ENCODE assay signal across 9 cellular contexts in genomic region chr1:57424231-57425027, GRCh38. TPM values are rescaled to one million over a fixed set of nuclear protein-coding genes. Genes with fewer than 3 reads are reported as not detected.
A peak's percentile ranks its signal among the peaks of the same experiment; 100 is the strongest.
DNase-seq lines count a peak whose midpoint lies in the region; ATAC-seq and TF ChIP-seq lines count a peak whose summit lies in the region.
"Had no signal": no experiment of that assay in that cellular context is flagged by ENCODE, and none has a peak within 500 bp of the region (broad histone marks: within the 10 kb centered on the region; RNA-seq: fewer than 3 reads in every experiment).

No MANE protein-coding gene starts in this region.

- peaks cover 36% of the 10 kb centered on the region for H3K27me3 ChIP-seq in NT2/D1 (ENCODE audit: insufficient read depth, insufficient read length)
- H3K27me3 ChIP-seq in neuronal stem cell (ENCODE audit: control insufficient read depth in 3 of 3, insufficient read depth in 3 of 3, low read depth in 1 of 3, low read length in 3 of 3): peaks cover 0 to 2% (median 0%) of the 10 kb centered on the region in 3 experiments

- TF ChIP-seq CTCF in fibroblast of pulmonary artery (IDR thresholded peaks at IDR 0.05; ENCODE audit: low read length, missing control alignments) (peak; percentile 49), GM10248 (IDR thresholded peaks at IDR 0.05; ENCODE audit: control extremely low read depth, extremely low read depth, low read depth, missing control alignments) (no peak)

- peak overlapping the region; percentile 99 for H3K4me2 ChIP-seq in neuronal stem cell (ENCODE audit: insufficient read depth, low read length, poor library complexity, severe bottlenecking)

- POLR2A ChIA-PET in activated CD4-positive, alpha-beta T cell treated with anti-CD3 and anti-CD28 coated beads for 36 hours (lab: Charles Lee): no interaction called here
- POLR2A ChIA-PET in GM10248 (lab: Yijun Ruan, JAX): no interaction called here

- H2BK5ac ChIP-seq in neuronal stem cell (ENCODE audit: low read length): no peak overlapping the region

- no peak overlapping the region for H2BK15ac ChIP-seq in neuronal stem cell (ENCODE audit: low read length)

- H3K4ac ChIP-seq in neuronal stem cell (ENCODE audit: low read length): no peak overlapping the region

- peak; percentile 15 for DNase-seq in activated CD4-positive, alpha-beta T cell treated with anti-CD3 and anti-CD28 coated beads for 36 hours
- no peak for DNase-seq in activated CD4-positive, alpha-beta T cell treated with anti-CD3 and anti-CD28 coated beads, Interleukin-2, amount 50 U/mL, for 1 hour
- DNase-seq in NT2/D1 (ENCODE audit: low read depth, low spot score): peak; percentile 84
- peak; percentile 19 for DNase-seq in fibroblast of pulmonary artery (ENCODE audit: low read depth)
- peak; percentile 66 for DNase-seq in neuronal stem cell (ENCODE audit: low spot score)
- DNase-seq in GM10248 (ENCODE audit: extremely low spot score): no peak
- DNase-seq in HT-29 (ENCODE audit: low spot score): no peak
- DNase-seq: activated B cell treated with CpG ODN at 0.5 μM for 24 hours had no signal

- no peak overlapping the region for H3K27ac ChIP-seq in neuronal stem cell (replicated peaks; ENCODE audit: low read length)

- H2AFZ ChIP-seq in neuronal stem cell (ENCODE audit: low read length): peak overlapping the region; percentile 90

- no peak overlapping the region for H2BK120ac ChIP-seq in neuronal stem cell (ENCODE audit: low read depth, low read length)

- peak overlapping the region; percentile 15 for H3K4me3 Mint-ChIP-seq in activated CD4-positive, alpha-beta T cell treated with anti-CD3 and anti-CD28 coated beads for 36 hours
- H3K4me3 Mint-ChIP-seq: activated B cell treated with CpG ODN at 0.5 μM for 24 hours had no signal

- no peak overlapping the region for H3K27ac Mint-ChIP-seq in activated CD4-positive, alpha-beta T cell treated with anti-CD3 and anti-CD28 coated beads for 36 hours
- H3K27ac Mint-ChIP-seq: activated B cell treated with CpG ODN at 0.5 μM for 24 hours had no signal

- CTCF ChIA-PET in activated CD4-positive, alpha-beta T cell treated with anti-CD3 and anti-CD28 coated beads for 36 hours (lab: Charles Lee): no interaction called here
- CTCF ChIA-PET in GM10248 (lab: Yijun Ruan, JAX): no interaction called here

- peaks cover 2% of the 10 kb centered on the region for H3K79me1 ChIP-seq in neuronal stem cell (ENCODE audit: low read depth, low read length)

- no peak overlapping the region for H4K8ac ChIP-seq in neuronal stem cell (ENCODE audit: low read depth, low read length)

- H3K18ac ChIP-seq in neuronal stem cell (ENCODE audit: low read length): peak overlapping the region; percentile 80

- H2BK12ac ChIP-seq in neuronal stem cell (ENCODE audit: low read length): no peak overlapping the region

- H3K4me1 Mint-ChIP-seq in activated CD4-positive, alpha-beta T cell treated with anti-CD3 and anti-CD28 coated beads for 36 hours: peaks cover 5% of the 10 kb centered on the region

- peak overlapping the region; percentile 80 for H3K9ac ChIP-seq in NT2/D1 (ENCODE audit: insufficient read length, low read depth)
- H3K9ac ChIP-seq in neuronal stem cell (ENCODE audit: low read depth, low read length, poor library complexity): peak overlapping the region; percentile 50

- H3K4me3 ChIP-seq in NT2/D1 (ENCODE audit: insufficient read length, low read depth) (peak overlapping the region; percentile 72), fibroblast of pulmonary artery (replicated peaks; ENCODE audit: low read depth, low read length) (peak overlapping the region; percentile 21), neuronal stem cell (ENCODE audit: low read length in 2 of 2) (peak overlapping the region; percentile 62 to 90)

- peaks cover 57% of the 10 kb centered on the region for H3K27me3 Mint-ChIP-seq in activated CD4-positive, alpha-beta T cell treated with anti-CD3 and anti-CD28 coated beads for 36 hours

- H3K36me3 Mint-ChIP-seq in activated CD4-positive, alpha-beta T cell treated with anti-CD3 and anti-CD28 coated beads for 36 hours (ENCODE audit: low read depth): no peaks in the 10 kb centered on the region

- intact Hi-C loops in activated CD4-positive, alpha-beta T cell treated with anti-CD3 and anti-CD28 coated beads for 36 hours (cut with DNase I, micrococcal nuclease): no loop called here

- H3K36me3 ChIP-seq in NT2/D1 (ENCODE audit: insufficient read depth, insufficient read length, low read length) (no peaks in the 10 kb centered on the region), neuronal stem cell (replicated peaks in 1 of 2; ENCODE audit: control insufficient read depth in 2 of 2, insufficient read depth in 2 of 2, low read length in 2 of 2) (no peaks in the 10 kb centered on the region)

- H4K91ac ChIP-seq in neuronal stem cell (ENCODE audit: low read depth, low read length, poor library complexity): no peak overlapping the region

- no peak overlapping the region for H3K14ac ChIP-seq in neuronal stem cell (ENCODE audit: low read length)

- no CpG with 5 or more reads among the region's 63 CpGs for WGBS in neuronal stem cell (ENCODE audit: extremely low coverage in 2 of 2, insufficient read length in 2 of 2, insufficient replicate concordance in 1 of 2), 2 donors

- H3K9me3 ChIP-seq in NT2/D1 (ENCODE audit: insufficient read depth, low read length) (no peaks in the 10 kb centered on the region), neuronal stem cell (replicated peaks in 1 of 2; ENCODE audit: control insufficient read depth in 2 of 2, insufficient read depth in 1 of 2, low read depth in 1 of 2, low read length in 2 of 2) (no peaks in the 10 kb centered on the region)

- H3K9me3 Mint-ChIP-seq in activated CD4-positive, alpha-beta T cell treated with anti-CD3 and anti-CD28 coated beads for 36 hours (ENCODE audit: low read depth): no peaks in the 10 kb centered on the region

- no peak overlapping the region for H2AK5ac ChIP-seq in neuronal stem cell (ENCODE audit: low read depth, low read length)

- no peak overlapping the region for H3K23ac ChIP-seq in neuronal stem cell (ENCODE audit: low read depth, low read length, poor library complexity)

- H3K4me1 ChIP-seq in NT2/D1 (ENCODE audit: insufficient read depth, insufficient read length) (no peaks in the 10 kb centered on the region), neuronal stem cell (ENCODE audit: control insufficient read depth in 2 of 2, insufficient read depth in 1 of 2, low read depth in 1 of 2, low read length in 2 of 2) (peaks cover 2% of the 10 kb centered on the region in 2 donors)

- no peak for ATAC-seq in activated CD4-positive, alpha-beta T cell treated with anti-CD3 and anti-CD28 coated beads for 36 hours
- no peak for ATAC-seq in GM21723 (IDR thresholded peaks at IDR 0.05; ENCODE audit: unreplicated experiment)

RNA-seq across cellular contexts. Expression of gene DAB1, which starts 0.6 kb away (rescaled TPM):
- total RNA-seq in activated CD4-positive, alpha-beta T cell treated with anti-CD3 and anti-CD28 coated beads for 36 hours: under 1 TPM in 1 of 2 experiments, not detected in 1; 0.11 TPM
- polyA plus RNA-seq in neuronal stem cell (2013, experiment 1 of 2): 15.1 TPM
- 14.9 TPM for polyA plus RNA-seq in neuronal stem cell (2013, experiment 2 of 2)
- total RNA-seq in HT-29 (2014; rRNA removed; shearing (Covaris generic)): 0.03 TPM in 1 of 2 replicates, not detected in the other
- total RNA-seq: activated B cell treated with CpG ODN at 0.5 μM for 24 hours had no signal

Comparison
In these comparisons a context has a peak if more than half of its experiments do, and no peak if none do; other contexts are left out.
1. DNase-seq: peak in activated CD4-positive, alpha-beta T cell treated with anti-CD3 and anti-CD28 coated beads for 36 hours (single experiment), NT2/D1 (single experiment), fibroblast of pulmonary artery (single experiment) and neuronal stem cell (single experiment); none in activated CD4-positive, alpha-beta T cell treated with anti-CD3 and anti-CD28 coated beads, Interleukin-2, amount 50 U/mL, for 1 hour (single experiment), GM10248 (single experiment) and HT-29 (single experiment).
2. H3K4me3 ChIP-seq: peak in every context shown above with its lines; median percentile 76 in neuronal stem cell; 72 in NT2/D1; 21 in fibroblast of pulmonary artery.